ENCODE assay signal across 21 cellular contexts in genomic region chr19:33396701-33397535, GRCh38. TPM values are rescaled to one million over a fixed set of nuclear protein-coding genes. Genes with fewer than 3 reads are reported as not detected.
A peak's percentile ranks its signal among the peaks of the same experiment; 100 is the strongest.
DNase-seq lines count a peak whose midpoint lies in the region; ATAC-seq, FAIRE-seq and TF ChIP-seq lines count a peak whose summit lies in the region.
"Had no signal": no experiment of that assay in that cellular context is flagged by ENCODE, and none has a peak within 500 bp of the region (broad histone marks: within the 10 kb centered on the region; RNA-seq: fewer than 3 reads in every experiment).

No MANE protein-coding gene starts in this region.

- H3K9me1 ChIP-seq in endothelial cell of umbilical vein (replicated peaks; ENCODE audit: control insufficient read depth, extremely low read depth, insufficient read depth, low read length) = no peaks in the 10 kb centered on the region

- H3K4me1 ChIP-seq in endothelial cell of umbilical vein (ENCODE audit: control insufficient read depth, extremely low read depth, insufficient read depth, low read length) (peaks cover 19% of the 10 kb centered on the region), HepG2 (ENCODE audit: insufficient read depth, low read length) (peaks cover 100% of the 10 kb centered on the region), upper lobe of right lung (peaks cover 38% of the 10 kb centered on the region), prostate gland (replicated peaks) (peaks cover 8% of the 10 kb centered on the region)

- in situ Hi-C loops in HepG2 (cut with HindIII; ENCODE audit: extremely low pct_ligation_motif_present, low pct_unique_long_range_greater_than_20kb) = no loop called here

- dilution Hi-C loops in endothelial cell of umbilical vein (cut with MboI; ENCODE audit: extremely low pct_ligation_motif_present, low sequenced_read_pairs) = no loop called here

- H3K4me3 ChIP-seq in endothelial cell of umbilical vein (replicated peaks in 1 of 3; ENCODE audit: insufficient read depth in 1 of 3, low read depth in 1 of 3, low read length in 3 of 3) (no peak overlapping the region), HepG2 (replicated peaks in 1 of 3; ENCODE audit: insufficient read depth in 1 of 3, low read depth in 2 of 3, low read length in 3 of 3) (peak overlapping the region; percentile 8 to 51 (median 26); a peak in 5 of 6 replicates), upper lobe of right lung (no peak overlapping the region), prostate gland (no peak overlapping the region)
- H3K4me3 ChIP-seq: GM12878 had no signal

- no peak for ATAC-seq in activated naive CD8-positive, alpha-beta T cell treated with anti-CD3 and anti-CD28 coated beads, Interleukin-2, amount 10 ng/mL, durations not matched to agents 7 days and 5 days (ENCODE audit: low read depth)
- ATAC-seq in HepG2 (peak; percentile 49), upper lobe of right lung (no peak)
- ATAC-seq: activated CD8-positive, alpha-beta memory T cell treated with anti-CD3 and anti-CD28 coated beads, Interleukin-2, amount 10 ng/mL, durations not matched to agents 7 days and 5 days; CD8-positive, alpha-beta T cell; GM12878 had no signal

- H3K27ac ChIP-seq in endothelial cell of umbilical vein (ENCODE audit: insufficient read depth, low read depth, low read length) = peak overlapping the region; percentile 6
- peak overlapping the region; percentile 94 for H3K27ac ChIP-seq in HepG2 (ENCODE audit: extremely low read length, insufficient read depth, low read length)
- no peak overlapping the region for H3K27ac ChIP-seq in upper lobe of right lung
- H3K27ac ChIP-seq in prostate gland = no peak overlapping the region
- H3K27ac ChIP-seq: HL-60 had no signal

- TF ChIP-seq CTCF in endothelial cell of umbilical vein (IDR thresholded peaks at IDR 0.05; ENCODE audit: extremely low read depth in 1 of 2, insufficient read depth in 1 of 2, low read depth in 1 of 2, low read length in 2 of 2) (no peak), HepG2 (CRISPR knock-in tag; IDR thresholded peaks at IDR 0.05) (0 out of 2 replicates have a peak, but pooled peaks have one; percentile 17), upper lobe of right lung (IDR thresholded peaks at IDR 0.05) (no peak), prostate gland (IDR thresholded peaks at IDR 0.05) (no peak)

- peak; percentile 21 for DNase-seq in activated naive CD8-positive, alpha-beta T cell treated with anti-CD3 and anti-CD28 coated beads, Interleukin-2, amount 10 ng/mL, durations not matched to agents 7 days and 5 days
- DNase-seq in activated naive CD8-positive, alpha-beta T cell treated with anti-CD3 and anti-CD28 coated beads for 36 hours = no peak
- peak; percentile 28 for DNase-seq in endothelial cell of umbilical vein (ENCODE audit: low read depth, low spot score)
- peak; percentile 95 for DNase-seq in HepG2 (ENCODE audit: low spot score)
- DNase-seq in upper lobe of right lung = peak; percentile 62
- no peak for DNase-seq in prostate gland (ENCODE audit: low spot score)
- DNase-seq in OCI-M1 (lab: John Stamatoyannopoulos, UW) = no peak
- DNase-seq in DMS 273 (lab: John Stamatoyannopoulos, UW; ENCODE audit: unreplicated experiment) = no peak
- DNase-seq: 8988T; activated CD4-positive, CD25-positive, alpha-beta regulatory T cell; activated CD8-positive, alpha-beta memory T cell treated with anti-CD3 and anti-CD28 coated beads, Interleukin-2, amount 10 ng/mL, durations not matched to agents 7 days and 5 days; activated naive CD4-positive, alpha-beta T cell treated with Interleukin-2 at 50 U/mL for 16 hours; CD8-positive, alpha-beta T cell; effector memory CD4-positive, alpha-beta T cell; NCI-H187; NCI-H524 treated with DMSO at 0.1 percent for 48 hours; stimulated activated CD4-positive, alpha-beta T cell treated with anti-CD3 and anti-CD28 coated beads, Interleukin-1b, Interleukin-23, amount 100 ng/mL, for 48 hours had no signal

- H3K9me3 Mint-ChIP-seq in activated naive CD8-positive, alpha-beta T cell treated with anti-CD3 and anti-CD28 coated beads, Interleukin-2, amount 10 ng/mL, durations not matched to agents 7 days and 5 days = no peaks in the 10 kb centered on the region
- H3K9me3 Mint-ChIP-seq in activated naive CD8-positive, alpha-beta T cell treated with anti-CD3 and anti-CD28 coated beads for 36 hours = no peaks in the 10 kb centered on the region
- H3K9me3 Mint-ChIP-seq: CD8-positive, alpha-beta T cell had no signal

- no peaks in the 10 kb centered on the region for H3K27me3 Mint-ChIP-seq in activated naive CD8-positive, alpha-beta T cell treated with anti-CD3 and anti-CD28 coated beads, Interleukin-2, amount 10 ng/mL, durations not matched to agents 7 days and 5 days
- H3K27me3 Mint-ChIP-seq in activated naive CD8-positive, alpha-beta T cell treated with anti-CD3 and anti-CD28 coated beads for 36 hours = no peaks in the 10 kb centered on the region
- H3K27me3 Mint-ChIP-seq: activated CD8-positive, alpha-beta memory T cell treated with anti-CD3 and anti-CD28 coated beads, Interleukin-2, amount 10 ng/mL, durations not matched to agents 7 days and 5 days had no signal

- H3K9me3 ChIP-seq in endothelial cell of umbilical vein (replicated peaks; ENCODE audit: control insufficient read depth, insufficient read depth, low read length) (no peaks in the 10 kb centered on the region), HepG2 (ENCODE audit: low read length) (no peaks in the 10 kb centered on the region), upper lobe of right lung (no peaks in the 10 kb centered on the region), prostate gland (no peaks in the 10 kb centered on the region)

- H3K36me3 ChIP-seq in endothelial cell of umbilical vein (ENCODE audit: control insufficient read depth in 2 of 2, extremely low read depth in 1 of 2, insufficient read depth in 2 of 2, low read length in 2 of 2) (no peaks in the 10 kb centered on the region), HepG2 (replicated peaks in 1 of 2; ENCODE audit: control insufficient read depth in 1 of 2, insufficient read depth in 2 of 2, low read length in 2 of 2) (no peaks in the 10 kb centered on the region), upper lobe of right lung (no peaks in the 10 kb centered on the region), prostate gland (no peaks in the 10 kb centered on the region)

- H3K4me1 Mint-ChIP-seq in activated naive CD8-positive, alpha-beta T cell treated with anti-CD3 and anti-CD28 coated beads, Interleukin-2, amount 10 ng/mL, durations not matched to agents 7 days and 5 days = no peaks in the 10 kb centered on the region
- no peaks in the 10 kb centered on the region for H3K4me1 Mint-ChIP-seq in activated naive CD8-positive, alpha-beta T cell treated with anti-CD3 and anti-CD28 coated beads for 36 hours
- H3K4me1 Mint-ChIP-seq: activated CD8-positive, alpha-beta memory T cell treated with anti-CD3 and anti-CD28 coated beads, Interleukin-2, amount 10 ng/mL, durations not matched to agents 7 days and 5 days had no signal

- FAIRE-seq in endothelial cell of umbilical vein (lab: Jason Lieb, UNC) (peak; percentile 81), HepG2 (lab: Jason Lieb, UNC) (peak; percentile 94)
- FAIRE-seq: bronchial epithelial cell, GM12878, RCC 7860 had no signal

- CTCF ChIA-PET in endothelial cell of umbilical vein (lab: Charles Lee) = interaction anchor here (0.6 to 4.4 kb wide), 10 partner anchors 8 to 162 kb away, joined by 3 to 18 read pairs (median 6); partner anchors contain the start of gene CEBPG
- CTCF ChIA-PET in HepG2 (lab: Yijun Ruan, JAX; ENCODE audit: low intra/inter-chr PET ratio, low total read pairs) = interaction anchor here (1.0 kb wide), 1 partner anchor 10 kb away, joined by 3 read pairs; no protein-coding TSS in a partner anchor

- peak; percentile 24; the same call in 1 of the 2 replicates for TF ChIP-seq RAD21 in HepG2 (CRISPR knock-in tag; IDR thresholded peaks at IDR 0.05)

- H3K79me2 ChIP-seq in endothelial cell of umbilical vein (ENCODE audit: control insufficient read depth, insufficient read depth, low read length) (no peaks in the 10 kb centered on the region), HepG2 (ENCODE audit: insufficient read depth, low read length) (no peaks in the 10 kb centered on the region)

- TF ChIP-seq EP300 in HepG2 (IDR thresholded peaks at IDR 0.05; ENCODE audit: low read depth in 2 of 2, low read length in 2 of 2) = peak; percentile 86 to 97; a peak in 3 of 4 replicates
- TF ChIP-seq EP300 in HepG2 (CRISPR knock-in tag; IDR thresholded peaks at IDR 0.05; ENCODE audit: borderline replicate concordance) = peak; percentile 97

- no TSS peak for BruUV-seq in endothelial cell of umbilical vein (replicated peaks; lab: Mats Ljungman, UMichigan)
- BruUV-seq in HepG2 (replicated peaks; lab: Mats Ljungman, UMichigan) = no TSS peak

- POLR2A ChIA-PET in activated naive CD8-positive, alpha-beta T cell treated with anti-CD3 and anti-CD28 coated beads, Interleukin-2, amount 10 ng/mL, durations not matched to agents 7 days and 5 days (lab: Charles Lee) = interaction anchor here (0.6 kb wide), 1 partner anchor 220 kb away, joined by 3 read pairs; no protein-coding TSS in a partner anchor
- POLR2A ChIA-PET in endothelial cell of umbilical vein (lab: Charles Lee) (no interaction called here), HepG2 (lab: Yijun Ruan, JAX) (interaction anchor here (1.2 to 3.4 kb wide), 8 partner anchors 9 to 148 kb away, joined by 3 to 23 read pairs (median 6); partner anchors contain the start of genes CEBPA and CEBPG)

- H3K36me3 Mint-ChIP-seq in activated naive CD8-positive, alpha-beta T cell treated with anti-CD3 and anti-CD28 coated beads, Interleukin-2, amount 10 ng/mL, durations not matched to agents 7 days and 5 days = no peaks in the 10 kb centered on the region
- no peaks in the 10 kb centered on the region for H3K36me3 Mint-ChIP-seq in activated naive CD8-positive, alpha-beta T cell treated with anti-CD3 and anti-CD28 coated beads for 36 hours
- H3K36me3 Mint-ChIP-seq: activated CD8-positive, alpha-beta memory T cell treated with anti-CD3 and anti-CD28 coated beads, Interleukin-2, amount 10 ng/mL, durations not matched to agents 7 days and 5 days; CD8-positive, alpha-beta T cell had no signal

- no peak overlapping the region for H3K27ac Mint-ChIP-seq in activated naive CD8-positive, alpha-beta T cell treated with anti-CD3 and anti-CD28 coated beads, Interleukin-2, amount 10 ng/mL, durations not matched to agents 7 days and 5 days
- H3K27ac Mint-ChIP-seq in activated naive CD8-positive, alpha-beta T cell treated with anti-CD3 and anti-CD28 coated beads for 36 hours = no peak overlapping the region
- H3K27ac Mint-ChIP-seq: activated CD8-positive, alpha-beta memory T cell treated with anti-CD3 and anti-CD28 coated beads, Interleukin-2, amount 10 ng/mL, durations not matched to agents 7 days and 5 days; CD8-positive, alpha-beta T cell had no signal

- no peak overlapping the region for H3K4me3 Mint-ChIP-seq in activated naive CD8-positive, alpha-beta T cell treated with anti-CD3 and anti-CD28 coated beads, Interleukin-2, amount 10 ng/mL, durations not matched to agents 7 days and 5 days
- no peak overlapping the region for H3K4me3 Mint-ChIP-seq in activated naive CD8-positive, alpha-beta T cell treated with anti-CD3 and anti-CD28 coated beads for 36 hours
- H3K4me3 Mint-ChIP-seq: activated CD8-positive, alpha-beta memory T cell treated with anti-CD3 and anti-CD28 coated beads, Interleukin-2, amount 10 ng/mL, durations not matched to agents 7 days and 5 days; CD8-positive, alpha-beta T cell had no signal

- 6% methylated on average over 5 of the region's 30 CpGs for WGBS in HepG2 (ENCODE audit: low lambda C conversion rate)
- WGBS in prostate gland = 84% methylated on average over 26 of the region's 30 CpGs

- no peak overlapping the region for H3K9ac ChIP-seq in endothelial cell of umbilical vein (replicated peaks; ENCODE audit: extremely low read depth, insufficient read depth, low read length)
- peak overlapping the region; percentile 62 for H3K9ac ChIP-seq in HepG2 (ENCODE audit: insufficient read depth, low read depth, low read length)

- H3K4me2 ChIP-seq in endothelial cell of umbilical vein (ENCODE audit: insufficient read depth, low read length) (peak overlapping the region; percentile 3), HepG2 (ENCODE audit: low read depth, low read length) (peak overlapping the region; percentile 69)

- no peak for TF ChIP-seq POLR2A in endothelial cell of umbilical vein (IDR thresholded peaks at IDR 0.05; ENCODE audit: low read depth, low read length)
- TF ChIP-seq POLR2A in HepG2 (IDR thresholded peaks at IDR 0.05; ENCODE audit: insufficient read depth in 1 of 2, low read depth in 2 of 2, low read length in 2 of 2) = peak; percentile 32 to 65; a peak in 2 of 4 replicates
- TF ChIP-seq POLR2A in prostate gland (IDR thresholded peaks at IDR 0.05) = no peak

- H4K20me1 ChIP-seq in endothelial cell of umbilical vein (replicated peaks; ENCODE audit: control insufficient read depth, extremely low read depth, insufficient read depth, low read length) (no peaks in the 10 kb centered on the region), HepG2 (ENCODE audit: insufficient read depth, low read length) (no peaks in the 10 kb centered on the region)

- H2AFZ ChIP-seq in endothelial cell of umbilical vein (ENCODE audit: low read depth, low read length) = no peak overlapping the region
- no peak overlapping the region for H2AFZ ChIP-seq in HepG2 (ENCODE audit: low read length)

- intact Hi-C loops in endothelial cell of umbilical vein (cut with micrococcal nuclease) = loop anchor here (5.0 kb wide), 1 partner anchor 95 kb away; the partner anchor contains the start of gene CEBPA
- intact Hi-C loops in HepG2 (cut with micrococcal nuclease; ENCODE audit: unreplicated experiment) = no loop called here
- intact Hi-C loops in upper lobe of right lung (cut with DNase I) = no loop called here
- intact Hi-C loops in prostate gland (cut with DNase I) = no loop called here

- H3K27me3 ChIP-seq in endothelial cell of umbilical vein (ENCODE audit: control insufficient read depth in 2 of 2, insufficient read depth in 2 of 2, low read length in 2 of 2) (no peaks in the 10 kb centered on the region), HepG2 (ENCODE audit: control insufficient read depth in 1 of 2, insufficient read depth in 2 of 2, low read length in 2 of 2) (no peaks in the 10 kb centered on the region), upper lobe of right lung (no peaks in the 10 kb centered on the region), prostate gland (replicated peaks; ENCODE audit: insufficient read depth) (no peaks in the 10 kb centered on the region)

RNA-seq across cellular contexts. Expression of gene CEBPG, which starts 23.4 kb away (rescaled TPM):
- 10 to 100 TPM; 26.2 to 26.3 TPM for total RNA-seq in activated naive CD8-positive, alpha-beta T cell treated with anti-CD3 and anti-CD28 coated beads, Interleukin-2, amount 10 ng/mL, durations not matched to agents 7 days and 5 days
- total RNA-seq in activated naive CD8-positive, alpha-beta T cell treated with anti-CD3 and anti-CD28 coated beads for 36 hours = 10 to 100 TPM; 30.1 to 30.9 TPM
- total RNA-seq in endothelial cell of umbilical vein = 24.3 and 24.6 TPM in 2 replicates
- 7.7 and 10.2 TPM in 2 replicates for polyA plus RNA-seq in endothelial cell of umbilical vein
- 13.5 and 14.1 TPM in 2 replicates for polyA plus RNA-seq in endothelial cell of umbilical vein (2011; cell fraction: cytosol; rRNA removed)
- 14.6 and 19.4 TPM in 2 replicates for polyA plus RNA-seq in endothelial cell of umbilical vein (2011; cell fraction: nucleus; rRNA removed)
- 19.1 and 22.9 TPM in 2 replicates for polyA plus RNA-seq in endothelial cell of umbilical vein (2012)
- 14.5 and 15.0 TPM in 2 replicates for polyA minus RNA-seq in endothelial cell of umbilical vein
- 23.1 TPM for polyA minus RNA-seq in endothelial cell of umbilical vein (2011; cell fraction: cytosol; rRNA and poly(A)+ RNA removed)
- 13.5 and 20.3 TPM in 2 replicates for polyA minus RNA-seq in endothelial cell of umbilical vein (2011; cell fraction: nucleus; rRNA and poly(A)+ RNA removed)
- 34.3 and 49.8 TPM in 2 replicates for total RNA-seq in HepG2 (2016; rRNA removed; fragmentation: Illumina TruSeq; extraction: Trizol)
- total RNA-seq in HepG2 (2016; cell fraction: cytosol; rRNA removed; fragmentation: Illumina TruSeq; extraction: Trizol; ENCODE audit: low read depth) = 13.2 and 14.7 TPM in 2 replicates
- 35.7 and 49.1 TPM in 2 replicates for total RNA-seq in HepG2 (2016; cell fraction: insoluble cytoplasmic fraction; rRNA removed; fragmentation: Illumina TruSeq; extraction: Trizol)
- 37.6 and 38.8 TPM in 2 replicates for total RNA-seq in HepG2 (2016; cell fraction: membrane; rRNA removed; fragmentation: Illumina TruSeq; extraction: Trizol)
- 24.5 and 24.7 TPM in 2 replicates for total RNA-seq in HepG2 (2016; cell fraction: nucleus; rRNA removed; fragmentation: Illumina TruSeq; extraction: Trizol)
- 25.7 and 26.6 TPM in 2 replicates for polyA plus RNA-seq in HepG2 (2011; rRNA removed)
- 16.9 and 25.6 TPM in 2 replicates for polyA plus RNA-seq in HepG2 (2011; cell fraction: cytosol; rRNA removed)
- 11.7 and 17.0 TPM in 2 replicates for polyA plus RNA-seq in HepG2 (2011; cell fraction: nucleus; rRNA removed)
- 34.2 and 46.3 TPM in 2 replicates for polyA plus RNA-seq in HepG2 (2012)
- 13.2 and 15.5 TPM in 2 replicates for polyA plus RNA-seq in HepG2 (2016; cell fraction: cytosol; fragmentation: Illumina TruSeq; extraction: Trizol; ENCODE audit: low read depth)
- polyA plus RNA-seq in HepG2 (2016; cell fraction: insoluble cytoplasmic fraction; fragmentation: Illumina TruSeq; extraction: Trizol; ENCODE audit: low read depth) = 44.3 and 47.4 TPM in 2 replicates
- 25.6 and 28.0 TPM in 2 replicates for polyA plus RNA-seq in HepG2 (2016; cell fraction: membrane; fragmentation: Illumina TruSeq; extraction: Trizol; ENCODE audit: low read depth)
- 30.5 and 35.3 TPM in 2 replicates for polyA plus RNA-seq in HepG2 (2016; cell fraction: nucleus; fragmentation: Illumina TruSeq; extraction: Trizol; ENCODE audit: insufficient read depth, low read depth)
- polyA minus RNA-seq in HepG2 (2011; rRNA and poly(A)+ RNA removed; ENCODE audit: low replicate concordance) = 14.6 and 15.2 TPM in 2 replicates
- 18.9 and 25.7 TPM in 2 replicates for polyA minus RNA-seq in HepG2 (2011; cell fraction: cytosol; rRNA and poly(A)+ RNA removed)
- 26.3 and 34.8 TPM in 2 replicates for polyA minus RNA-seq in HepG2 (2011; cell fraction: nucleus; rRNA and poly(A)+ RNA removed)
- 32.3 TPM for total RNA-seq in upper lobe of right lung
- total RNA-seq in prostate gland = 10 to 100 TPM; 15.7 to 19.7 TPM

Comparison
In these comparisons a context has a peak if more than half of its experiments do, and no peak if none do; other contexts are left out.
1. DNase-seq: peak in activated naive CD8-positive, alpha-beta T cell treated with anti-CD3 and anti-CD28 coated beads, Interleukin-2, amount 10 ng/mL, durations not matched to agents 7 days and 5 days (single experiment), endothelial cell of umbilical vein (single experiment), HepG2 (single experiment) and upper lobe of right lung (single experiment); none in activated naive CD8-positive, alpha-beta T cell treated with anti-CD3 and anti-CD28 coated beads for 36 hours (single experiment), prostate gland (single experiment), OCI-M1 (single experiment) and DMS 273 (single experiment).
2. H3K27ac ChIP-seq: peak in endothelial cell of umbilical vein (single experiment) and HepG2 (single experiment); none in upper lobe of right lung (single experiment) and prostate gland (0 of 2).
3. H3K4me3 ChIP-seq: peak in HepG2 (3 of 3); none in endothelial cell of umbilical vein (0 of 3), upper lobe of right lung (single experiment) and prostate gland (0 of 2).
4. POLR2A ChIP-seq: peak in HepG2 (2 of 2); none in endothelial cell of umbilical vein (single experiment) and prostate gland (single experiment).